ENCODE assay signal across 17 cellular contexts in the genomic region with DNA sequence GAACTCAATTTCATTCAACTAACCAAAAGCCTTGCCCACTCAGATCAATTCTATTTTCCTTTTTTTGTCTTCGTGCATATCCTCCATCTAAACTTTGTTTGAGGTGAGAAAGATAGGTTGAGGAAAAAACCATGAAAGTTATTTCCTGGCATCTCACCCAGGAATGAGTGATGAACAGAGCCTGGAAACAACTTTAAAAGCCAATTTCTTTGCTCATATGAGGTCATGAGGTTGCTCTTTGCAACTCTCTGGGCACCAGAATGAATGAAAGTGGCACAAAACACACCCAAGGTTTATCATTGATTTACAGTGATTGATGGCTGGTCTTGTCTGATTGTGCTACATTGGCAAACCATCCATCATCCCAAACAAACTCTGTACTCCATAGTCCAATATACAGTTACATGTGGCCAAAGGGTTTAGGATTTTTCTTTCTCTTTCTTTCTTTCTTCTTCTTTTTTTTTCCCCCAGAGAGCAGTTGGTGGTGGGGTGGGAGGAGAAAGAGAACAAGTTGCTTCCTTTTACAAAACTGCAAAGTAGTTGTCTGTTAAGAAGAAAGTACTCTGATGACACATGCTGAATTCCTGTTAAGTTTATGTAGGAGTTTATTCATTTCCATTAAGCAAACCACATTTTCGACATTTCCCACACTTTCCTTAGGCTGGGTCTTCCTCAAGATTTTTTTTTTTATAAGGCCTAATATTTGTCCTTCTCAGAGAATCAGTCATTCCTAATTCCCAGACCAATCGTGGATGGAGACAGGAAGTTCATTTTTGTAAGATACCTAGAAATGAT.
DNase-seq lines count a peak whose midpoint lies in the region; ATAC-seq, FAIRE-seq and TF ChIP-seq lines count a peak whose summit lies in the region.
"Had no signal": no experiment of that assay in that cellular context is flagged by ENCODE, and none has a peak within 500 bp of the region (broad histone marks: within the 10 kb centered on the region; RNA-seq: fewer than 3 reads in every experiment).

No MANE protein-coding gene starts in this region.

- no peak overlapping the region for H3K4me2 ChIP-seq in SK-N-SH
- H3K4me2 ChIP-seq: A549 had no signal

- no peaks in the 10 kb centered on the region for H3K9me3 Mint-ChIP-seq in MCF 10A (ENCODE audit: unreplicated experiment)
- H3K9me3 Mint-ChIP-seq: activated naive CD4-positive, alpha-beta T cell treated with anti-CD3 and anti-CD28 coated beads, Interleukin-2, amount 10 ng/mL, durations not matched to agents 7 days and 5 days; stimulated activated naive CD8-positive, alpha-beta T cell treated with anti-CD3 and anti-CD28 coated beads, Interleukin-15, Interleukin-2, amounts not matched to agents 100 ng/mL and 50 ng/mL, for 24 hours had no signal

- WGBS in SK-N-SH (ENCODE audit: low lambda C conversion rate): 45% methylated on average over 3 of the region's 3 CpGs

- no peaks in the 10 kb centered on the region for H3K79me2 ChIP-seq in SK-N-SH (ENCODE audit: insufficient read depth)

- peak overlapping the region; percentile 57 for H3K27ac Mint-ChIP-seq in MCF 10A (ENCODE audit: low read depth, unreplicated experiment)
- H3K27ac Mint-ChIP-seq: activated naive CD4-positive, alpha-beta T cell treated with anti-CD3 and anti-CD28 coated beads, Interleukin-2, amount 10 ng/mL, durations not matched to agents 7 days and 5 days; nephron progenitor cell; stimulated activated naive CD8-positive, alpha-beta T cell treated with anti-CD3 and anti-CD28 coated beads, Interleukin-15, Interleukin-2, amounts not matched to agents 100 ng/mL and 50 ng/mL, for 24 hours had no signal

- H3K36me3 Mint-ChIP-seq in MCF 10A (ENCODE audit: insufficient read depth, unreplicated experiment): no peaks in the 10 kb centered on the region
- H3K36me3 Mint-ChIP-seq: activated naive CD4-positive, alpha-beta T cell treated with anti-CD3 and anti-CD28 coated beads, Interleukin-2, amount 10 ng/mL, durations not matched to agents 7 days and 5 days had no signal

- peaks cover 38% of the 10 kb centered on the region for H3F3A ChIP-seq in SK-N-SH (replicated peaks; ENCODE audit: insufficient read depth)

- H3K9me2 ChIP-seq in SK-N-SH: no peaks in the 10 kb centered on the region

- POLR2A ChIA-PET in MCF 10A (lab: Yijun Ruan, JAX): no interaction called here
- POLR2A ChIA-PET in SK-N-SH (lab: Yijun Ruan, JAX): no interaction called here

- H3K4me1 ChIP-seq in breast epithelium: no peaks in the 10 kb centered on the region
- H3K4me1 ChIP-seq in SK-N-SH (ENCODE audit: control insufficient read depth in 1 of 2, insufficient read depth in 2 of 2, low read depth in 1 of 2, low read length in 1 of 2): peaks cover 0 to 6% of the 10 kb centered on the region in 2 experiments; a peak in 2 of 4 replicates
- H3K4me1 ChIP-seq: left ventricle myocardium inferior, right lobe of liver had no signal

- TF ChIP-seq CTCF in MCF 10A (IDR thresholded peaks at IDR 0.05; ENCODE audit: unreplicated experiment) (no peak), breast epithelium (IDR thresholded peaks at IDR 0.05) (no peak), SK-N-SH (IDR thresholded peaks at IDR 0.05) (no peak), fibroblast of villous mesenchyme (IDR thresholded peaks at IDR 0.05; ENCODE audit: insufficient read depth, low read depth, low read length) (no peak), GM20000 (IDR thresholded peaks at IDR 0.05; ENCODE audit: extremely low read depth, missing control alignments) (no peak)

- H3K4me3 ChIP-seq in breast epithelium (no peak overlapping the region), SK-N-SH (ENCODE audit: low read depth in 2 of 2, low read length in 1 of 2) (no peak overlapping the region), fibroblast of villous mesenchyme (ENCODE audit: low read depth, low read length) (no peak overlapping the region)
- H3K4me3 ChIP-seq: A549, left ventricle myocardium inferior, right lobe of liver had no signal

- TF ChIP-seq EP300 in SK-N-SH (IDR thresholded peaks at IDR 0.05; ENCODE audit: borderline replicate concordance in 1 of 2, low read depth in 1 of 2, low read length in 1 of 2): no peak

- peaks cover 35% of the 10 kb centered on the region for H3K4me1 Mint-ChIP-seq in MCF 10A (ENCODE audit: insufficient read depth, unreplicated experiment)
- H3K4me1 Mint-ChIP-seq: activated naive CD4-positive, alpha-beta T cell treated with anti-CD3 and anti-CD28 coated beads, Interleukin-2, amount 10 ng/mL, durations not matched to agents 7 days and 5 days; nephron progenitor cell had no signal

- FAIRE-seq in GM12892 (lab: Jason Lieb, UNC): no peak
- FAIRE-seq: A549, D721Med had no signal

- H3K9ac ChIP-seq in SK-N-SH: peak overlapping the region; percentile 45; the same call in 1 of the 2 replicates

- intact Hi-C loops in MCF 10A (cut with micrococcal nuclease): no loop called here
- intact Hi-C loops in breast epithelium (cut with DNase I; ENCODE audit: low total_unique reads): no loop called here

- H2AFZ ChIP-seq in SK-N-SH (ENCODE audit: low read depth): 0 out of 2 replicates have a peak overlapping the region, but pooled peaks have one; percentile 21

- H4K20me1 ChIP-seq in SK-N-SH (ENCODE audit: insufficient read depth): no peaks in the 10 kb centered on the region

- no peak for TF ChIP-seq RAD21 in SK-N-SH (IDR thresholded peaks at IDR 0.05; ENCODE audit: low read length)

- DNase-seq in MCF 10A (ENCODE audit: unreplicated experiment) (no peak), breast epithelium (ENCODE audit: low spot score in 2 of 2) (no peak), SK-N-SH (no peak), fibroblast of villous mesenchyme (ENCODE audit: low read depth) (peak; percentile 78), NCI-H1436 (lab: John Stamatoyannopoulos, UW) (no peak), GM12892 (ENCODE audit: insufficient read length) (no peak), GM20000 (ENCODE audit: low spot score) (no peak)
- DNase-seq: activated CD4-positive, CD25-positive, alpha-beta regulatory T cell treated with anti-CD3 and anti-CD28 coated beads, Interleukin-2, amount 50 U/mL, for 72 hours; activated CD8-positive, alpha-beta memory T cell treated with anti-CD3 and anti-CD28 coated beads, Interleukin-2, amount 50 U/mL, for 48 hours; activated naive CD4-positive, alpha-beta T cell treated with anti-CD3 and anti-CD28 coated beads, Interleukin-2, amount 10 ng/mL, durations not matched to agents 7 days and 5 days; left ventricle myocardium inferior; nephron progenitor cell; right lobe of liver had no signal

- H3K27ac ChIP-seq in breast epithelium: no peak overlapping the region
- H3K27ac ChIP-seq in SK-N-SH (ENCODE audit: low read depth in 2 of 2, low read length in 1 of 2): peak overlapping the region in 1 of 2 experiments; percentile 98; a peak in 2 of 4 replicates
- H3K27ac ChIP-seq: A549, left ventricle myocardium inferior, right lobe of liver had no signal

- BruUV-seq in MCF 10A (replicated peaks; lab: Mats Ljungman, UMichigan): no TSS peak

- no peaks in the 10 kb centered on the region for H3K27me3 Mint-ChIP-seq in MCF 10A (ENCODE audit: insufficient read depth, unreplicated experiment)
- H3K27me3 Mint-ChIP-seq: activated naive CD4-positive, alpha-beta T cell treated with anti-CD3 and anti-CD28 coated beads, Interleukin-2, amount 10 ng/mL, durations not matched to agents 7 days and 5 days had no signal

- no peak for TF ChIP-seq POLR2A in breast epithelium (IDR thresholded peaks at IDR 0.05)
- TF ChIP-seq POLR2A in GM12892 (IDR thresholded peaks at IDR 0.05; ENCODE audit: low read depth, low read length): no peak

- H3K9me3 ChIP-seq in breast epithelium: no peaks in the 10 kb centered on the region
- no peaks in the 10 kb centered on the region for H3K9me3 ChIP-seq in SK-N-SH
- H3K9me3 ChIP-seq: left ventricle myocardium inferior, right lobe of liver had no signal

- H3K27me3 ChIP-seq in breast epithelium (no peaks in the 10 kb centered on the region), SK-N-SH (ENCODE audit: insufficient read depth) (no peaks in the 10 kb centered on the region)
- H3K27me3 ChIP-seq: right lobe of liver had no signal

- CTCF ChIA-PET in MCF 10A (lab: Yijun Ruan, JAX): no interaction called here
- CTCF ChIA-PET in SK-N-SH (lab: Yijun Ruan, JAX): no interaction called here

- H3K36me3 ChIP-seq in breast epithelium (no peaks in the 10 kb centered on the region), SK-N-SH (replicated peaks in 1 of 2; ENCODE audit: control insufficient read depth in 1 of 2, insufficient read depth in 2 of 2, low read length in 1 of 2) (no peaks in the 10 kb centered on the region)
- H3K36me3 ChIP-seq: left ventricle myocardium inferior, right lobe of liver had no signal

- no peak overlapping the region for H3K4me3 Mint-ChIP-seq in MCF 10A (ENCODE audit: unreplicated experiment)
- H3K4me3 Mint-ChIP-seq: activated naive CD4-positive, alpha-beta T cell treated with anti-CD3 and anti-CD28 coated beads, Interleukin-2, amount 10 ng/mL, durations not matched to agents 7 days and 5 days; nephron progenitor cell; stimulated activated naive CD8-positive, alpha-beta T cell treated with anti-CD3 and anti-CD28 coated beads, Interleukin-15, Interleukin-2, amounts not matched to agents 100 ng/mL and 50 ng/mL, for 24 hours had no signal

- no peak for ATAC-seq in HG03135 (IDR thresholded peaks at IDR 0.05; ENCODE audit: unreplicated experiment)
- ATAC-seq: right lobe of liver had no signal

TF ChIP-seq in SK-N-SH, 30 proteins besides CTCF, POLR2A, EP300 and RAD21 (continues in another document):
- no peak for TF ChIP-seq MEF2A (IDR thresholded peaks at IDR 0.05; ENCODE audit: borderline replicate concordance, low read depth)
- TF ChIP-seq POLR2AphosphoS5 (IDR thresholded peaks at IDR 0.05; ENCODE audit: low read depth, low read length): no peak
- peak; percentile 5; the same call in 1 of the 2 replicates for TF ChIP-seq FOSL2 (IDR thresholded peaks at IDR 0.05; ENCODE audit: borderline replicate concordance, low read depth)
- TF ChIP-seq, protein P1, sequence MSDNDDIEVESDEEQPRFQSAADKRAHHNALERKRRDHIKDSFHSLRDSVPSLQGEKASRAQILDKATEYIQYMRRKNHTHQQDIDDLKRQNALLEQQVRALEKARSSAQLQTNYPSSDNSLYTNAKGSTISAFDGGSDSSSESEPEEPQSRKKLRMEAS (IDR thresholded peaks at IDR 0.05; ENCODE audit: low read depth): no peak
- TF ChIP-seq, protein P2, sequence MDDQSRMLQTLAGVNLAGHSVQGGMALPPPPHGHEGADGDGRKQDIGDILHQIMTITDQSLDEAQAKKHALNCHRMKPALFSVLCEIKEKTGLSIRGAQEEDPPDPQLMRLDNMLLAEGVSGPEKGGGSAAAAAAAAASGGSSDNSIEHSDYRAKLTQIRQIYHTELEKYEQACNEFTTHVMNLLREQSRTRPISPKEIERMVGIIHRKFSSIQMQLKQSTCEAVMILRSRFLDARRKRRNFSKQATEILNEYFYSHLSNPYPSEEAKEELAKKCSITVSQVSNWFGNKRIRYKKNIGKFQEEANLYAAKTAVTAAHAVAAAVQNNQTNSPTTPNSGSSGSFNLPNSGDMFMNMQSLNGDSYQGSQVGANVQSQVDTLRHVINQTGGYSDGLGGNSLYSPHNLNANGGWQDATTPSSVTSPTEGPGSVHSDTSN (IDR thresholded peaks at IDR 0.05): peak; percentile 31; the same call in 1 of the 2 replicates
- TF ChIP-seq TEAD4 (IDR thresholded peaks at IDR 0.05; ENCODE audit: borderline replicate concordance, insufficient read depth): no peak
- no peak for TF ChIP-seq MXI1 (IDR thresholded peaks at IDR 0.05; ENCODE audit: low read depth, low read length)
- no peak for TF ChIP-seq ELF1 (IDR thresholded peaks at IDR 0.05)
